ENCODE assay signal across 8 cellular contexts in the genomic region with DNA sequence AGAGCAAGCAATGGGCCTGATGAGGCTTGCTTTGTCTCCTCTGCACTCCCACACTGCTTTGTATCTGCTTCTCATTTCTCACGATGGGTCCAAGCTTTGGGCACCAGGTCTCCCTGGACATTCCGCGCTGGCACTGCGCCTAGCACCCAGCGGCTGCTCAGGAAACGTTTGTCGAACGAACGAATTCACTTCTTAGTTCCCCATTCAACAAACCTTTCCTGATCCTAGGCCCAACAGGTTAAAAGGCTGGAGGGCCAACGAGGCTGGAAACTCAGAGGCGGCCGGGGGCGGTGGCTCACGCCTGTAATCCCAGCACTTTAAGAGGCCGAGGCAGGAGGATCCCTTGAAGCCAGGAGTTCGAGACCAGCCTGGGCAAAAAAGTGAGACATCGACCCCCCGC. TPM values are rescaled to one million over a fixed set of nuclear protein-coding genes. Genes with fewer than 3 reads are reported as not detected.
DNase-seq lines count a peak whose midpoint lies in the region; ATAC-seq and TF ChIP-seq lines count a peak whose summit lies in the region.

No MANE protein-coding gene starts in this region.

- 0 to 1% methylated on average over 18 of the region's 18 CpGs for WGBS in heart right ventricle, 2 donors

- H3K9me3 Mint-ChIP-seq in memory B cell, result no peaks in the 10 kb centered on the region

- H3K27me3 Mint-ChIP-seq in memory B cell, result no peaks in the 10 kb centered on the region

- in situ Hi-C loops in astrocyte of the cerebellum (cut with HindIII; ENCODE audit: low sequenced_read_pairs), result loop anchor here (5.0 kb wide), 1 partner anchor 72 kb away; no protein-coding TSS in a partner anchor

- H3K4me1 ChIP-seq in heart right ventricle, result peaks cover 19 to 72% (median 69%) of the 10 kb centered on the region in 9 donors

- peaks cover 35% of the 10 kb centered on the region for H3K4me1 Mint-ChIP-seq in memory B cell

- H3K4me3 ChIP-seq in heart right ventricle (peak overlapping the region; percentile 77 to 100 (median 92)), astrocyte of the cerebellum (ENCODE audit: low read depth, low read length) (peak overlapping the region; percentile 87)

- DNase-seq in heart right ventricle (no peak), left cardiac atrium (no peak), astrocyte of the cerebellum (ENCODE audit: low read depth) (no peak), memory B cell (ENCODE audit: low spot score in 2 of 2) (peak in 1 of 2 donors; percentile 22), ecto neural progenitor cell (ENCODE audit: low spot score) (no peak), NCI-H748 treated with DMSO at 0.1 percent for 48 hours (lab: John Stamatoyannopoulos, UW) (no peak), pons (ENCODE audit: low spot score) (no peak), islet precursor cell (no peak)

- H3K36me3 ChIP-seq in heart right ventricle, result peaks cover 0 to 22% (median 0%) of the 10 kb centered on the region in 9 donors

- intact Hi-C loops in heart right ventricle (cut with DNase I) (loop anchor here in 1 of 10 donors (5.0 kb wide), 1 partner anchor 92 kb away; no protein-coding TSS in a partner anchor), left cardiac atrium (cut with DNase I) (no loop called here)

- H3K9me3 ChIP-seq in heart right ventricle, result no peaks in the 10 kb centered on the region

- no peak for TF ChIP-seq CTCF in heart right ventricle (IDR thresholded peaks at IDR 0.05)
- TF ChIP-seq CTCF in astrocyte of the cerebellum (IDR thresholded peaks at IDR 0.05; ENCODE audit: low read depth, low read length, missing control alignments), result no peak

- H3K27me3 ChIP-seq in heart right ventricle, result no peaks in the 10 kb centered on the region

- H3K36me3 Mint-ChIP-seq in memory B cell, result peaks cover 2% of the 10 kb centered on the region

- no peak for ATAC-seq in heart right ventricle
- no peak for ATAC-seq in left cardiac atrium
- no peak for ATAC-seq in memory B cell (ENCODE audit: low read depth)

- H3K4me3 Mint-ChIP-seq in memory B cell, result peak overlapping the region; percentile 85

- peak overlapping the region in 9 of 10 donors; percentile 77 to 91 (median 87) for H3K27ac ChIP-seq in heart right ventricle

- H3K27ac Mint-ChIP-seq in memory B cell, result peak overlapping the region; percentile 89

RNA-seq across cellular contexts. Expression of a gene that starts 1.0 kb away (rescaled TPM):
- total RNA-seq in heart right ventricle (100 to 1,000 TPM in 2 of 10 donors, 10 to 100 TPM in 8; 69.9 to 121 (median 91.8) TPM), left cardiac atrium (10 to 100 TPM; 59.7 to 78.1 TPM)
- polyA plus RNA-seq in heart right ventricle, result 10 to 100 TPM; 49.8 to 66.6 TPM

RNA-seq across cellular contexts. Expression of a gene that starts 17.4 kb away (rescaled TPM):
- total RNA-seq in heart right ventricle (10 to 100 TPM in 5 of 10 donors, 1 to 10 TPM in 5; 4.8 to 15.4 (median 10.4) TPM), left cardiac atrium (10 to 100 TPM; 24.6 to 34.3 TPM)
- 1 to 10 TPM; 1.5 to 5.3 TPM for polyA plus RNA-seq in heart right ventricle
